In genomic region chr17:79789943-79790804, GRCh38 we compare ENCODE assay signal across 1 cellular context.
TF ChIP-seq lines count a peak whose summit lies in the region.

No MANE protein-coding gene starts in this region.

TF ChIP-seq in HepG2, 621 proteins besides CTCF, POLR2A, EP300 and RAD21 (continued from another document and continues in another):
- TF ChIP-seq, protein P1, sequence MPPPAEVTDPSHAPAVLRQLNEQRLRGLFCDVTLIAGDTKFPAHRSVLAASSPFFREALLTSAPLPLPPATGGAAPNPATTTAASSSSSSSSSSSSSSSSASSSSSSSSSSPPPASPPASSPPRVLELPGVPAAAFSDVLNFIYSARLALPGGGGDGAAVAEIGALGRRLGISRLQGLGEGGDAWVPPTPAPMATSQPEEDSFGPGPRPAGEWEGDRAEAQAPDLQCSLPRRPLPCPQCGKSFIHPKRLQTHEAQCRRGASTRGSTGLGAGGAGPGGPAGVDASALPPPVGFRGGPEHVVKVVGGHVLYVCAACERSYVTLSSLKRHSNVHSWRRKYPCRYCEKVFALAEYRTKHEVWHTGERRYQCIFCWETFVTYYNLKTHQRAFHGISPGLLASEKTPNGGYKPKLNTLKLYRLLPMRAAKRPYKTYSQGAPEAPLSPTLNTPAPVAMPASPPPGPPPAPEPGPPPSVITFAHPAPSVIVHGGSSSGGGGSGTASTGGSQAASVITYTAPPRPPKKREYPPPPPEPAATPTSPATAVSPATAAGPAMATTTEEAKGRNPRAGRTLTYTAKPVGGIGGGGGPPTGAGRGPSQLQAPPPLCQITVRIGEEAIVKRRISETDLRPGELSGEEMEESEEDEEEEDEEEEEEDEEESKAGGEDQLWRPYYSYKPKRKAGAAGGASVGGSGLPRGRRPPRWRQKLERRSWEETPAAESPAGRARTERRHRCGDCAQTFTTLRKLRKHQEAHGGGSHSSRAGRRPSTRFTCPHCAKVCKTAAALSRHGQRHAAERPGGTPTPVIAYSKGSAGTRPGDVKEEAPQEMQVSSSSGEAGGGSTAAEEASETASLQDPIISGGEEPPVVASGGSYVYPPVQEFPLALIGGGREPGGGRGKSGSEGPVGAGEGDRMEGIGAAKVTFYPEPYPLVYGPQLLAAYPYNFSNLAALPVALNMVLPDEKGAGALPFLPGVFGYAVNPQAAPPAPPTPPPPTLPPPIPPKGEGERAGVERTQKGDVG (CRISPR knock-in tag; IDR thresholded peaks at IDR 0.05; ENCODE audit: borderline replicate concordance) = no peak; the same call in 1 of the 2 replicates
- TF ChIP-seq ZNF782 (CRISPR knock-in tag; IDR thresholded peaks at IDR 0.05; ENCODE audit: borderline replicate concordance) (no peak), CEBPZ (IDR thresholded peaks at IDR 0.05; ENCODE audit: low read length) (no peak), SMC3 (IDR thresholded peaks at IDR 0.05; ENCODE audit: low read length) (peak; percentile 37; the same call in 1 of the 2 replicates), TCF7L2 (IDR thresholded peaks at IDR 0.05; ENCODE audit: low read depth, low read length) (no peak), ELF4 (CRISPR knock-in tag; IDR thresholded peaks at IDR 0.05; ENCODE audit: borderline replicate concordance) (no peak), PAF1 (CRISPR knock-in tag; IDR thresholded peaks at IDR 0.05) (no peak), TBX3 (IDR thresholded peaks at IDR 0.05; ENCODE audit: borderline replicate concordance) (no peak), MTA3 (CRISPR knock-in tag; IDR thresholded peaks at IDR 0.05) (no peak), ZNF510 (CRISPR knock-in tag; IDR thresholded peaks at IDR 0.05; ENCODE audit: low read depth) (no peak), MAZ (IDR thresholded peaks at IDR 0.05; ENCODE audit: borderline replicate concordance, low read depth, low read length) (no peak), MAZ (CRISPR knock-in tag; IDR thresholded peaks at IDR 0.05; ENCODE audit: low read depth) (peak; percentile 78), FOXP1 (IDR thresholded peaks at IDR 0.05) (no peak), FOXP1 (CRISPR knock-in tag; IDR thresholded peaks at IDR 0.05) (no peak), SCMH1 (CRISPR knock-in tag; IDR thresholded peaks at IDR 0.05; ENCODE audit: borderline replicate concordance) (no peak), ZC3H4 (CRISPR knock-in tag; IDR thresholded peaks at IDR 0.05; ENCODE audit: borderline replicate concordance) (no peak), RARA (CRISPR knock-in tag; IDR thresholded peaks at IDR 0.05) (no peak), U2AF1 (optimal IDR thresholded peaks at IDR 0.05; ENCODE audit: low read depth, low read length) (no peak), ARHGAP35 (CRISPR knock-in tag; IDR thresholded peaks at IDR 0.05; ENCODE audit: borderline replicate concordance) (no peak; the same call in 1 of the 2 replicates), ZNF678 (CRISPR knock-in tag; IDR thresholded peaks at IDR 0.05) (no peak), MLLT10 (CRISPR knock-in tag; IDR thresholded peaks at IDR 0.05) (no peak), AKAP8 (CRISPR knock-in tag; IDR thresholded peaks at IDR 0.05) (0 out of 2 replicates have a peak, but pooled peaks have one; percentile 51), ZFP62 (CRISPR knock-in tag; IDR thresholded peaks at IDR 0.05) (no peak), ZNF879 (CRISPR knock-in tag; IDR thresholded peaks at IDR 0.05) (no peak), IKZF5 (CRISPR knock-in tag; IDR thresholded peaks at IDR 0.05) (no peak), HDAC1 (CRISPR knock-in tag; IDR thresholded peaks at IDR 0.05) (no peak), ZSCAN5A (CRISPR knock-in tag; IDR thresholded peaks at IDR 0.05; ENCODE audit: borderline replicate concordance) (no peak), KAT8 (CRISPR knock-in tag; IDR thresholded peaks at IDR 0.05) (no peak), CREBL2 (CRISPR knock-in tag; IDR thresholded peaks at IDR 0.05; ENCODE audit: borderline replicate concordance) (no peak), ZNF567 (CRISPR knock-in tag; IDR thresholded peaks at IDR 0.05; ENCODE audit: borderline replicate concordance) (no peak), ZBTB3 (CRISPR knock-in tag; IDR thresholded peaks at IDR 0.05; ENCODE audit: borderline replicate concordance, low read depth) (no peak), TAF1 (CRISPR knock-in tag; IDR thresholded peaks at IDR 0.05) (no peak), MXD4 (CRISPR knock-in tag; IDR thresholded peaks at IDR 0.05) (peak; percentile 43; the same call in 1 of the 2 replicates), ZNF672 (CRISPR knock-in tag; IDR thresholded peaks at IDR 0.05) (no peak), ETV6 (CRISPR knock-in tag; conservative IDR thresholded peaks at IDR 0.05) (no peak), GPN1 (CRISPR knock-in tag; IDR thresholded peaks at IDR 0.05; ENCODE audit: borderline replicate concordance) (no peak), ARID4A (CRISPR knock-in tag; IDR thresholded peaks at IDR 0.05; ENCODE audit: borderline replicate concordance) (peak; percentile 62; the same call in 1 of the 2 replicates), KMT2B (CRISPR knock-in tag; IDR thresholded peaks at IDR 0.05) (no peak)
- TF ChIP-seq, protein P2, sequence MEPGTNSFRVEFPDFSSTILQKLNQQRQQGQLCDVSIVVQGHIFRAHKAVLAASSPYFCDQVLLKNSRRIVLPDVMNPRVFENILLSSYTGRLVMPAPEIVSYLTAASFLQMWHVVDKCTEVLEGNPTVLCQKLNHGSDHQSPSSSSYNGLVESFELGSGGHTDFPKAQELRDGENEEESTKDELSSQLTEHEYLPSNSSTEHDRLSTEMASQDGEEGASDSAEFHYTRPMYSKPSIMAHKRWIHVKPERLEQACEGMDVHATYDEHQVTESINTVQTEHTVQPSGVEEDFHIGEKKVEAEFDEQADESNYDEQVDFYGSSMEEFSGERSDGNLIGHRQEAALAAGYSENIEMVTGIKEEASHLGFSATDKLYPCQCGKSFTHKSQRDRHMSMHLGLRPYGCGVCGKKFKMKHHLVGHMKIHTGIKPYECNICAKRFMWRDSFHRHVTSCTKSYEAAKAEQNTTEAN (CRISPR knock-in tag; conservative IDR thresholded peaks at IDR 0.05) = no peak
- TF ChIP-seq, protein P3, sequence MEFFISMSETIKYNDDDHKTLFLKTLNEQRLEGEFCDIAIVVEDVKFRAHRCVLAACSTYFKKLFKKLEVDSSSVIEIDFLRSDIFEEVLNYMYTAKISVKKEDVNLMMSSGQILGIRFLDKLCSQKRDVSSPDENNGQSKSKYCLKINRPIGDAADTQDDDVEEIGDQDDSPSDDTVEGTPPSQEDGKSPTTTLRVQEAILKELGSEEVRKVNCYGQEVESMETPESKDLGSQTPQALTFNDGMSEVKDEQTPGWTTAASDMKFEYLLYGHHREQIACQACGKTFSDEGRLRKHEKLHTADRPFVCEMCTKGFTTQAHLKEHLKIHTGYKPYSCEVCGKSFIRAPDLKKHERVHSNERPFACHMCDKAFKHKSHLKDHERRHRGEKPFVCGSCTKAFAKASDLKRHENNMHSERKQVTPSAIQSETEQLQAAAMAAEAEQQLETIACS (CRISPR knock-in tag; IDR thresholded peaks at IDR 0.05) = no peak
- TF ChIP-seq, protein P4, sequence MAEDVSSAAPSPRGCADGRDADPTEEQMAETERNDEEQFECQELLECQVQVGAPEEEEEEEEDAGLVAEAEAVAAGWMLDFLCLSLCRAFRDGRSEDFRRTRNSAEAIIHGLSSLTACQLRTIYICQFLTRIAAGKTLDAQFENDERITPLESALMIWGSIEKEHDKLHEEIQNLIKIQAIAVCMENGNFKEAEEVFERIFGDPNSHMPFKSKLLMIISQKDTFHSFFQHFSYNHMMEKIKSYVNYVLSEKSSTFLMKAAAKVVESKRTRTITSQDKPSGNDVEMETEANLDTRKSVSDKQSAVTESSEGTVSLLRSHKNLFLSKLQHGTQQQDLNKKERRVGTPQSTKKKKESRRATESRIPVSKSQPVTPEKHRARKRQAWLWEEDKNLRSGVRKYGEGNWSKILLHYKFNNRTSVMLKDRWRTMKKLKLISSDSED (CRISPR knock-in tag; IDR thresholded peaks at IDR 0.05) = no peak
- TF ChIP-seq, protein P5, sequence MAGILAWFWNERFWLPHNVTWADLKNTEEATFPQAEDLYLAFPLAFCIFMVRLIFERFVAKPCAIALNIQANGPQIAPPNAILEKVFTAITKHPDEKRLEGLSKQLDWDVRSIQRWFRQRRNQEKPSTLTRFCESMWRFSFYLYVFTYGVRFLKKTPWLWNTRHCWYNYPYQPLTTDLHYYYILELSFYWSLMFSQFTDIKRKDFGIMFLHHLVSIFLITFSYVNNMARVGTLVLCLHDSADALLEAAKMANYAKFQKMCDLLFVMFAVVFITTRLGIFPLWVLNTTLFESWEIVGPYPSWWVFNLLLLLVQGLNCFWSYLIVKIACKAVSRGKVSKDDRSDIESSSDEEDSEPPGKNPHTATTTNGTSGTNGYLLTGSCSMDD (CRISPR knock-in tag; IDR thresholded peaks at IDR 0.05) = no peak
- TF ChIP-seq, protein P6, sequence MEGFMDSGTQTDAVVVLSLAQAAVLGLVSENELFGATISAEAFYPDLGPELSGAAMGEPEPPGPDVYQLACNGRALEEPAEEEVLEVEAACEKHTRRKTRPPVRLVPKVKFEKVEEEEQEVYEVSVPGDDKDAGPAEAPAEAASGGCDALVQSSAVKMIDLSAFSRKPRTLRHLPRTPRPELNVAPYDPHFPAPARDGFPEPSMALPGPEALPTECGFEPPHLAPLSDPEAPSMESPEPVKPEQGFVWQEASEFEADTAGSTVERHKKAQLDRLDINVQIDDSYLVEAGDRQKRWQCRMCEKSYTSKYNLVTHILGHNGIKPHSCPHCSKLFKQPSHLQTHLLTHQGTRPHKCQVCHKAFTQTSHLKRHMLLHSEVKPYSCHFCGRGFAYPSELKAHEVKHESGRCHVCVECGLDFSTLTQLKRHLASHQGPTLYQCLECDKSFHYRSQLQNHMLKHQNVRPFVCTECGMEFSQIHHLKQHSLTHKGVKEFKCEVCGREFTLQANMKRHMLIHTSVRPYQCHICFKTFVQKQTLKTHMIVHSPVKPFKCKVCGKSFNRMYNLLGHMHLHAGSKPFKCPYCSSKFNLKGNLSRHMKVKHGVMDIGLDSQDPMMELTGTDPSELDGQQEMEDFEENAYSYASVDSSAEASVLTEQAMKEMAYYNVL (CRISPR knock-in tag; IDR thresholded peaks at IDR 0.05; ENCODE audit: borderline replicate concordance) = peak; percentile 52
